ENCODE assay signal across 27 cellular contexts in the genomic region with DNA sequence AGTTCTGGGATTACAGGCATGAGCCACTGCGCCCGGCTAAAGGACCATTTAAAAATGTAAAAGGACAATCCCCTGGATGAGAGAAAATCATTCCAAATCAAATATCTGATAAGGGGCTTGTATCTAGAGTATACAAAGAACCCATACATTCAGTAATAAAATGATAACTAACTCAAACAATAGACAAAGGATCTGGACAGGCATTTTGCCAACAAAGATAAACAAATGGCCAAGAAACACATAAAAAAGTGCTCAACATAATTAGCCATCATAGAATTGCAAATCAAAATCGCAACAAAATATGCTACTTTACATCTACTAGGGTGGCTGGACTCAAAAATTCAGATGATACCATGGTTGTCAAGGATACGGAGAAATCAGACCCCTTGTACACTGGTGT. TPM values are rescaled to one million over a fixed set of nuclear protein-coding genes. Genes with fewer than 3 reads are reported as not detected.
DNase-seq lines count a peak whose midpoint lies in the region; ATAC-seq and TF ChIP-seq lines count a peak whose summit lies in the region.
"Had no signal": no experiment of that assay in that cellular context is flagged by ENCODE, and none has a peak within 500 bp of the region (broad histone marks: within the 10 kb centered on the region; RNA-seq: fewer than 3 reads in every experiment).

No MANE protein-coding gene starts in this region.

- CTCF ChIA-PET in SK-N-SH (lab: Yijun Ruan, JAX) = no interaction called here
- CTCF ChIA-PET in mammary epithelial cell (lab: Charles Lee; ENCODE audit: low non-redundant PET) = no interaction called here

- in situ Hi-C loops in mammary epithelial cell (cut with MboI; ENCODE audit: low sequenced_read_pairs in 2 of 2) = no loop called here

- dilution Hi-C loops in mammary epithelial cell (cut with HindIII; ENCODE audit: low sequenced_read_pairs) = no loop called here

- H3K4me2 ChIP-seq in SK-N-SH (no peak overlapping the region), mammary epithelial cell (ENCODE audit: insufficient read depth, low read depth, low read length) (no peak overlapping the region)
- H3K4me2 ChIP-seq: A549; BLaER1 treated with 17β-estradiol and CSF1 and Interleukin-3, amounts not matched to agents 10 nM and 100 nM; KMS-11; PC-9 had no signal

- BruUV-seq in mammary epithelial cell (replicated peaks; lab: Mats Ljungman, UMichigan) = no TSS peak

- H3K4me1 ChIP-seq in SK-N-SH (ENCODE audit: control insufficient read depth in 1 of 2, insufficient read depth in 2 of 2, low read depth in 1 of 2, low read length in 1 of 2) (no peaks in the 10 kb centered on the region), mammary epithelial cell (ENCODE audit: insufficient read depth, low read length) (no peaks in the 10 kb centered on the region), aorta (ENCODE audit: control insufficient read depth in 1 of 2, insufficient read depth in 2 of 2, low read length in 2 of 2) (no peaks in the 10 kb centered on the region)

- no peak for TF ChIP-seq RAD21 in SK-N-SH (IDR thresholded peaks at IDR 0.05; ENCODE audit: low read length)

- H3K4me3 ChIP-seq in SK-N-SH (ENCODE audit: low read depth in 2 of 2, low read length in 1 of 2) (no peak overlapping the region), fibroblast of the aortic adventitia (ENCODE audit: low read depth, low read length) (no peak overlapping the region), mammary epithelial cell (replicated peaks in 1 of 3; ENCODE audit: insufficient read depth in 1 of 3, low read depth in 2 of 3, low read length in 3 of 3) (no peak overlapping the region), aorta (ENCODE audit: low read length in 2 of 2) (no peak overlapping the region)
- H3K4me3 ChIP-seq: A549; BLaER1 treated with 17β-estradiol and CSF1 and Interleukin-3, amounts not matched to agents 10 nM and 100 nM; GM23248; PC-9; SJCRH30 had no signal

- no peak for ATAC-seq in SK-N-SH treated with all-trans-retinoic acid at 6 μM for 48 hours
- no peak for ATAC-seq in aorta (ENCODE audit: low FRiP score)
- ATAC-seq: A549, Right ventricle myocardium inferior, T-cell had no signal

- H3K36me3 ChIP-seq in SK-N-SH (replicated peaks in 1 of 2; ENCODE audit: control insufficient read depth in 1 of 2, insufficient read depth in 2 of 2, low read length in 1 of 2) (no peaks in the 10 kb centered on the region), mammary epithelial cell (ENCODE audit: insufficient read depth, low read length) (no peaks in the 10 kb centered on the region), aorta (ENCODE audit: control insufficient read depth in 1 of 2, insufficient read depth in 2 of 2, low read length in 1 of 2) (no peaks in the 10 kb centered on the region)
- H3K36me3 ChIP-seq: BLaER1 treated with 17β-estradiol and CSF1 and Interleukin-3, amounts not matched to agents 10 nM and 100 nM; SJCRH30 had no signal

- H3K9ac ChIP-seq in SK-N-SH (no peak overlapping the region), mammary epithelial cell (ENCODE audit: insufficient read depth, low read length) (no peak overlapping the region)
- H3K9ac ChIP-seq: BLaER1 treated with 17β-estradiol and CSF1 and Interleukin-3, amounts not matched to agents 10 nM and 100 nM; GM23248; KMS-11 had no signal

- H3K9me3 ChIP-seq in SK-N-SH = no peaks in the 10 kb centered on the region
- H3K9me3 ChIP-seq in mammary epithelial cell (replicated peaks; ENCODE audit: insufficient read depth, low read length) = no peaks in the 10 kb centered on the region
- no peaks in the 10 kb centered on the region for H3K9me3 ChIP-seq in aorta (ENCODE audit: control insufficient read depth, low read length)
- H3K9me3 ChIP-seq: A549, SJCRH30 had no signal

- H3K79me2 ChIP-seq in SK-N-SH (ENCODE audit: insufficient read depth) (no peaks in the 10 kb centered on the region), mammary epithelial cell (ENCODE audit: insufficient read depth, low read length) (no peaks in the 10 kb centered on the region)

- DNase-seq in SK-N-SH (no peak), NCI-H748 treated with DMSO at 0.1 percent for 48 hours (lab: John Stamatoyannopoulos, UW) (peak; percentile 77), fibroblast of the aortic adventitia (ENCODE audit: low read depth) (peak; percentile 39), mammary epithelial cell (no peak), aorta (no peak), midbrain (lab: John Stamatoyannopoulos, UW) (no peak)
- DNase-seq: AML-193; CD4-positive, alpha-beta memory T cell; COR-L47; DMS53; GM23248; H9; HFFc6; IMR-90; MM.1S; NCI-H1436; NCI-H1930; NCI-H2107; NCI-H774; PC-9; SJCRH30; T-cell had no signal

- no peaks in the 10 kb centered on the region for H3K9me2 ChIP-seq in SK-N-SH

- no peaks in the 10 kb centered on the region for H3K27me3 ChIP-seq in SK-N-SH (ENCODE audit: insufficient read depth)
- no peaks in the 10 kb centered on the region for H3K27me3 ChIP-seq in mammary epithelial cell (ENCODE audit: insufficient read depth, low read length)
- H3K27me3 ChIP-seq in aorta (ENCODE audit: control insufficient read depth in 1 of 2, insufficient read depth in 2 of 2, low read length in 1 of 2) = no peaks in the 10 kb centered on the region
- H3K27me3 ChIP-seq: BLaER1 treated with 17β-estradiol and CSF1 and Interleukin-3, amounts not matched to agents 10 nM and 100 nM; SJCRH30 had no signal

- H2AFZ ChIP-seq in SK-N-SH (ENCODE audit: low read depth) (no peak overlapping the region), mammary epithelial cell (ENCODE audit: low read depth, low read length) (no peak overlapping the region)
- H2AFZ ChIP-seq: GM23248, PC-9 had no signal

- no peak for TF ChIP-seq CTCF in SK-N-SH (IDR thresholded peaks at IDR 0.05)
- TF ChIP-seq CTCF in fibroblast of the aortic adventitia (IDR thresholded peaks at IDR 0.05; ENCODE audit: insufficient read depth, low read length) = no peak
- no peak for TF ChIP-seq CTCF in mammary epithelial cell (conservative IDR thresholded peaks at IDR 0.05 in 1 of 2, IDR thresholded peaks at IDR 0.05 in 1 of 2; ENCODE audit: extremely low read depth in 1 of 2, insufficient read depth in 1 of 2, low read depth in 1 of 2, low read length in 2 of 2)

- WGBS in SK-N-SH (ENCODE audit: low lambda C conversion rate) = 76% methylated on average over 4 of the region's 4 CpGs
- 98% methylated on average over 4 of the region's 4 CpGs for WGBS in mammary epithelial cell (ENCODE audit: low coverage, missing lambda C conversion rate)
- 43 to 62% methylated on average over 4 of the region's 4 CpGs for WGBS in aorta, 2 donors

- H4K20me1 ChIP-seq in SK-N-SH (ENCODE audit: insufficient read depth) (no peaks in the 10 kb centered on the region), mammary epithelial cell (ENCODE audit: insufficient read depth, low read length) (no peaks in the 10 kb centered on the region)
- H4K20me1 ChIP-seq: BLaER1 treated with 17β-estradiol and CSF1 and Interleukin-3, amounts not matched to agents 10 nM and 100 nM had no signal

- no peaks in the 10 kb centered on the region for H3F3A ChIP-seq in SK-N-SH (replicated peaks; ENCODE audit: insufficient read depth)

- no peak overlapping the region for H3K27ac ChIP-seq in SK-N-SH (ENCODE audit: low read depth in 2 of 2, low read length in 1 of 2)
- H3K27ac ChIP-seq in mammary epithelial cell (ENCODE audit: insufficient read depth, low read depth, low read length) = no peak overlapping the region
- no peak overlapping the region for H3K27ac ChIP-seq in aorta (ENCODE audit: low read depth in 1 of 2, low read length in 2 of 2)
- H3K27ac ChIP-seq: A549, GM23248, KMS-11, PC-9, SJCRH30 had no signal

- intact Hi-C loops in mammary epithelial cell (cut with micrococcal nuclease) = no loop called here
- intact Hi-C loops in aorta (cut with DNase I) = no loop called here

- POLR2A ChIA-PET in SK-N-SH (lab: Yijun Ruan, JAX) = no interaction called here

- TF ChIP-seq EP300 in SK-N-SH (IDR thresholded peaks at IDR 0.05; ENCODE audit: borderline replicate concordance in 1 of 2, low read depth in 1 of 2, low read length in 1 of 2) = no peak

TF ChIP-seq in SK-N-SH treated with all-trans-retinoic acid at 6 μM for 48 hours, 23 proteins besides CTCF, POLR2A, EP300 and RAD21 (continues in another document):
- TF ChIP-seq TCF4 (CRISPR knock-in tag; IDR thresholded peaks at IDR 0.05; ENCODE audit: borderline replicate concordance) = peak; percentile 41; the same call in 1 of the 2 replicates

TF ChIP-seq in SK-N-SH, 30 proteins besides CTCF, POLR2A, EP300 and RAD21:
- TF ChIP-seq, protein P1, sequence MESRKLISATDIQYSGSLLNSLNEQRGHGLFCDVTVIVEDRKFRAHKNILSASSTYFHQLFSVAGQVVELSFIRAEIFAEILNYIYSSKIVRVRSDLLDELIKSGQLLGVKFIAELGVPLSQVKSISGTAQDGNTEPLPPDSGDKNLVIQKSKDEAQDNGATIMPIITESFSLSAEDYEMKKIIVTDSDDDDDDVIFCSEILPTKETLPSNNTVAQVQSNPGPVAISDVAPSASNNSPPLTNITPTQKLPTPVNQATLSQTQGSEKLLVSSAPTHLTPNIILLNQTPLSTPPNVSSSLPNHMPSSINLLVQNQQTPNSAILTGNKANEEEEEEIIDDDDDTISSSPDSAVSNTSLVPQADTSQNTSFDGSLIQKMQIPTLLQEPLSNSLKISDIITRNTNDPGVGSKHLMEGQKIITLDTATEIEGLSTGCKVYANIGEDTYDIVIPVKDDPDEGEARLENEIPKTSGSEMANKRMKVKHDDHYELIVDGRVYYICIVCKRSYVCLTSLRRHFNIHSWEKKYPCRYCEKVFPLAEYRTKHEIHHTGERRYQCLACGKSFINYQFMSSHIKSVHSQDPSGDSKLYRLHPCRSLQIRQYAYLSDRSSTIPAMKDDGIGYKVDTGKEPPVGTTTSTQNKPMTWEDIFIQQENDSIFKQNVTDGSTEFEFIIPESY (IDR thresholded peaks at IDR 0.05; ENCODE audit: borderline replicate concordance, low read depth) = no peak

RNA-seq across cellular contexts. Expression of a gene that starts 8.5 kb away (rescaled TPM):
- polyA plus RNA-seq in SK-N-SH (2012; rRNA removed) (12.1 and 13.2 TPM in 2 replicates), mammary epithelial cell (9.4 TPM), aorta (1 to 10 TPM; 3.0 to 8.4 TPM)
- polyA plus RNA-seq in SK-N-SH (2012; cell fraction: cytosol; rRNA removed) = 11.8 and 12.8 TPM in 2 replicates
- 37.6 and 42.3 TPM in 2 replicates for polyA plus RNA-seq in SK-N-SH (2012; cell fraction: nucleus; rRNA removed)
- total RNA-seq in fibroblast of the aortic adventitia (ENCODE audit: low replicate concordance) (7.7 and 17.9 TPM in 2 replicates), mammary epithelial cell (10 to 100 TPM; 36.2 to 42.4 TPM), aorta (10 to 100 TPM; 42.1 to 42.6 TPM)
- 35.6 TPM for polyA minus RNA-seq in mammary epithelial cell

Comparison
In these comparisons a context has a peak if more than half of its experiments do, and no peak if none do; other contexts are left out.
1. DNase-seq: peak in NCI-H748 treated with DMSO at 0.1 percent for 48 hours (single experiment) and fibroblast of the aortic adventitia (single experiment); none in SK-N-SH (single experiment), mammary epithelial cell (single experiment), aorta (0 of 2) and midbrain (single experiment).